In genomic region chr4:151583188-151583587, GRCh38 we compare ENCODE assay signal across 27 cellular contexts.
"Had no signal": no experiment of that assay in that cellular context is flagged by ENCODE, and none has a peak within 500 bp of the region (broad histone marks: within the 10 kb centered on the region; RNA-seq: fewer than 3 reads in every experiment).

No MANE protein-coding gene starts in this region.

- H3K36me3 Mint-ChIP-seq: immature natural killer cell; naive B cell; natural killer cell; stimulated activated naive B cell treated with anti-CD40 and anti-IgM and Interleukin-4, amounts not matched to agents 10 μg/mL and 1 μg/mL and 100 μg/mL, for 72 hours had no signal

- FAIRE-seq: islet of Langerhans, kidney had no signal

- ATAC-seq: left colon; left lung; lower lobe of right lung; natural killer cell; right cardiac atrium; sciatic nerve; stimulated activated naive B cell treated with anti-CD40 and anti-IgM and Interleukin-4, amounts not matched to agents 10 μg/mL and 1 μg/mL and 100 μg/mL, for 72 hours; stimulated activated naive CD8-positive, alpha-beta T cell treated with anti-CD3 and anti-CD28 coated beads, Interleukin-15, Interleukin-2, amounts not matched to agents 100 U/mL and 50 U/mL, for 24 hours had no signal

- H3K27ac Mint-ChIP-seq: immature natural killer cell; mesothelial cell of epicardium; naive B cell; natural killer cell; stimulated activated naive B cell treated with anti-CD40 and anti-IgM and Interleukin-4, amounts not matched to agents 10 μg/mL and 1 μg/mL and 100 μg/mL, for 72 hours; type B pancreatic cell had no signal

- H3K9me3 Mint-ChIP-seq: immature natural killer cell; mesothelial cell of epicardium; naive B cell; natural killer cell; stimulated activated naive B cell treated with anti-CD40 and anti-IgM and Interleukin-4, amounts not matched to agents 10 μg/mL and 1 μg/mL and 100 μg/mL, for 72 hours; type B pancreatic cell had no signal

- H3K27ac ChIP-seq: left lung, lower lobe of right lung, ovary, stomach, tibial nerve, vagina had no signal

- H3K36me3 ChIP-seq: left lung, lower lobe of right lung, ovary, stomach, tibial nerve, vagina had no signal

- H3K9me3 ChIP-seq: left lung, lower lobe of right lung, ovary, stomach, tibial nerve, vagina had no signal

- H3K4me3 Mint-ChIP-seq: immature natural killer cell; mesothelial cell of epicardium; naive B cell; natural killer cell; stimulated activated naive B cell treated with anti-CD40 and anti-IgM and Interleukin-4, amounts not matched to agents 10 μg/mL and 1 μg/mL and 100 μg/mL, for 72 hours; type B pancreatic cell had no signal

- H3K27me3 ChIP-seq: left lung, ovary, stomach, tibial nerve, vagina had no signal

- DNase-seq: hippocampal formation; immature natural killer cell; kidney; left colon; left lung; lower lobe of right lung; mammary epithelial cell; mesendoderm; naive B cell; natural killer cell; ovary; right cardiac atrium; stimulated activated CD4-positive, alpha-beta T cell treated with anti-CD3 and anti-CD28 coated beads, Interleukin-12 subunit alpha, Interleukin-12 subunit beta, amount 100 ng/mL, for 4 hours; stimulated activated CD4-positive, alpha-beta T cell treated with anti-CD3 and anti-CD28 coated beads, Interleukin-15, amount 100 ng/mL, for 24 hours; stimulated activated CD4-positive, alpha-beta T cell treated with anti-CD3 and anti-CD28 coated beads, Interleukin-2, amount 100 ng/mL, for 24 hours; stimulated activated CD4-positive, alpha-beta T cell treated with anti-CD3 and anti-CD28 coated beads, Interleukin-4, amount 100 ng/mL, for 1 hour; stimulated activated naive B cell treated with anti-CD40 and anti-IgM and Interleukin-4, amounts not matched to agents 10 μg/mL and 1 μg/mL and 100 μg/mL, for 72 hours; stimulated activated naive CD8-positive, alpha-beta T cell treated with anti-CD3 and anti-CD28 coated beads, Interleukin-15, Interleukin-2, amounts not matched to agents 100 U/mL and 50 U/mL, for 24 hours; stomach had no signal

- H3K4me3 ChIP-seq: left lung, lower lobe of right lung, ovary, skin epidermis, stomach, tibial nerve, vagina had no signal

- H3K27me3 Mint-ChIP-seq: progenitor cell of endocrine pancreas, type B pancreatic cell had no signal

- H3K4me1 Mint-ChIP-seq: immature natural killer cell; naive B cell; natural killer cell; stimulated activated naive B cell treated with anti-CD40 and anti-IgM and Interleukin-4, amounts not matched to agents 10 μg/mL and 1 μg/mL and 100 μg/mL, for 72 hours had no signal

- H3K4me1 ChIP-seq: left lung, lower lobe of right lung, stomach, tibial nerve, vagina had no signal
